Comparison of ENCODE assay signal across 19 cellular contexts in genomic region chr4:102758241-102758871, GRCh38. TPM values are rescaled to one million over a fixed set of nuclear protein-coding genes. Genes with fewer than 3 reads are reported as not detected.
DNase-seq lines count a peak whose midpoint lies in the region; ATAC-seq, FAIRE-seq and TF ChIP-seq lines count a peak whose summit lies in the region.
"Had no signal": no experiment of that assay in that cellular context is flagged by ENCODE, and none has a peak within 500 bp of the region (broad histone marks: within the 10 kb centered on the region; RNA-seq: fewer than 3 reads in every experiment).

No MANE protein-coding gene starts in this region.

- H3K36me3 Mint-ChIP-seq in natural killer cell (no peaks in the 10 kb centered on the region), memory B cell (peaks cover 16% of the 10 kb centered on the region)
- H3K36me3 Mint-ChIP-seq in natural killer cell treated with Interleukin-12 subunit alpha and Interleukin-12 subunit beta and Interleukin-15 and Interleukin-18, amount 100 ng/mL, for 72 hours, result no peaks in the 10 kb centered on the region

- H3K4me3 ChIP-seq in lower lobe of right lung, result no peak overlapping the region
- H3K4me3 ChIP-seq: body of pancreas, Peyer's patch had no signal

- no peak for FAIRE-seq in GM19239 (lab: Jason Lieb, UNC)

- no peaks in the 10 kb centered on the region for H3K27me3 ChIP-seq in lower lobe of right lung (ENCODE audit: low read depth)
- H3K27me3 ChIP-seq: body of pancreas, Peyer's patch had no signal

- H3K4me1 Mint-ChIP-seq in natural killer cell (peaks cover 35 to 36% of the 10 kb centered on the region in 2 donors), memory B cell (peaks cover 35% of the 10 kb centered on the region)
- peaks cover 32 to 37% of the 10 kb centered on the region in 2 donors for H3K4me1 Mint-ChIP-seq in natural killer cell treated with Interleukin-12 subunit alpha and Interleukin-12 subunit beta and Interleukin-15 and Interleukin-18, amount 100 ng/mL, for 72 hours (ENCODE audit: low read depth in 2 of 2)

- H3K9me3 Mint-ChIP-seq in natural killer cell (no peaks in the 10 kb centered on the region), memory B cell (no peaks in the 10 kb centered on the region)
- H3K9me3 Mint-ChIP-seq in natural killer cell treated with Interleukin-12 subunit alpha and Interleukin-12 subunit beta and Interleukin-15 and Interleukin-18, amount 100 ng/mL, for 72 hours, result peaks cover 3% of the 10 kb centered on the region
- H3K9me3 Mint-ChIP-seq: activated naive CD4-positive, alpha-beta T cell treated with anti-CD3 and anti-CD28 coated beads, Interleukin-2, amount 50 U/mL, for 24 hours; activated T-cell treated with anti-CD3 and anti-CD28 coated beads, Interleukin-2, amount 50 U/mL, for 4 hours had no signal

- no peak for TF ChIP-seq CTCF in natural killer cell (IDR thresholded peaks at IDR 0.05)
- no peak for TF ChIP-seq CTCF in lower lobe of right lung (IDR thresholded peaks at IDR 0.05)

- intact Hi-C loops in natural killer cell (cut with micrococcal nuclease) (no loop called here), lower lobe of right lung (cut with DNase I) (no loop called here)

- no peaks in the 10 kb centered on the region for H3K36me3 ChIP-seq in lower lobe of right lung
- H3K36me3 ChIP-seq: Peyer's patch had no signal

- no peaks in the 10 kb centered on the region for H3K27me3 Mint-ChIP-seq in natural killer cell (ENCODE audit: low read depth in 2 of 2)
- H3K27me3 Mint-ChIP-seq in natural killer cell treated with Interleukin-12 subunit alpha and Interleukin-12 subunit beta and Interleukin-15 and Interleukin-18, amount 100 ng/mL, for 72 hours, result no peaks in the 10 kb centered on the region
- no peaks in the 10 kb centered on the region for H3K27me3 Mint-ChIP-seq in memory B cell
- H3K27me3 Mint-ChIP-seq: activated naive CD4-positive, alpha-beta T cell treated with anti-CD3 and anti-CD28 coated beads, Interleukin-2, amount 50 U/mL, for 24 hours had no signal

- ATAC-seq in natural killer cell, result no peak
- ATAC-seq in natural killer cell treated with Interleukin-12 subunit alpha and Interleukin-12 subunit beta and Interleukin-15 and Interleukin-18, amount 100 ng/mL, for 72 hours, result no peak
- ATAC-seq in memory B cell (ENCODE audit: low read depth), result no peak
- ATAC-seq in GM21360 (IDR thresholded peaks at IDR 0.05; ENCODE audit: unreplicated experiment), result no peak
- no peak for ATAC-seq in lower lobe of right lung
- no peak for ATAC-seq in esophagus mucosa
- ATAC-seq: activated T-cell treated with anti-CD3 and anti-CD28 coated beads, Interleukin-2, amount 50 U/mL, for 4 hours; body of pancreas; naive thymus-derived CD4-positive, alpha-beta T cell had no signal

- peaks cover 31% of the 10 kb centered on the region for H3K4me1 ChIP-seq in lower lobe of right lung

- no peak for DNase-seq in natural killer cell
- DNase-seq in natural killer cell treated with Interleukin-12 subunit alpha and Interleukin-12 subunit beta and Interleukin-15 and Interleukin-18, amount 100 ng/mL, for 72 hours (ENCODE audit: low spot score), result no peak
- DNase-seq in NCI-H2029 (lab: John Stamatoyannopoulos, UW), result peak; percentile 58
- no peak for DNase-seq in memory B cell (ENCODE audit: low spot score in 2 of 2)
- DNase-seq in GM19239 (ENCODE audit: insufficient read length, low spot score), result no peak
- DNase-seq in lower lobe of right lung, result no peak
- DNase-seq: activated CD4-positive, alpha-beta T cell treated with anti-CD3 and anti-CD28 coated beads, Interleukin-2, amount 50 U/mL, for 48 hours; activated T-cell treated with anti-CD3 and anti-CD28 coated beads, Interleukin-2, amount 50 U/mL, for 4 hours; body of pancreas; dermis blood vessel endothelial cell; DMS 273 treated with DMSO at 0.1 percent for 48 hours; IMR-90; naive thymus-derived CD4-positive, alpha-beta T cell; NCI-H345; Peyer's patch; SW 1271 had no signal

- H3K27ac ChIP-seq in lower lobe of right lung, result no peak overlapping the region
- H3K27ac ChIP-seq: Peyer's patch had no signal

- no peaks in the 10 kb centered on the region for H3K9me3 ChIP-seq in lower lobe of right lung
- H3K9me3 ChIP-seq: body of pancreas, Peyer's patch had no signal

- H3K4me3 Mint-ChIP-seq in natural killer cell, result no peak overlapping the region
- H3K4me3 Mint-ChIP-seq in natural killer cell treated with Interleukin-12 subunit alpha and Interleukin-12 subunit beta and Interleukin-15 and Interleukin-18, amount 100 ng/mL, for 72 hours, result no peak overlapping the region
- H3K4me3 Mint-ChIP-seq in memory B cell, result peak overlapping the region; percentile 30

- H3K27ac Mint-ChIP-seq in natural killer cell, result peak overlapping the region; percentile 80 to 87
- H3K27ac Mint-ChIP-seq in natural killer cell treated with Interleukin-12 subunit alpha and Interleukin-12 subunit beta and Interleukin-15 and Interleukin-18, amount 100 ng/mL, for 72 hours, result peak overlapping the region in 1 of 2 donors; percentile 90
- peak overlapping the region; percentile 100 for H3K27ac Mint-ChIP-seq in memory B cell
- H3K27ac Mint-ChIP-seq: activated naive CD4-positive, alpha-beta T cell treated with anti-CD3 and anti-CD28 coated beads, Interleukin-2, amount 50 U/mL, for 24 hours had no signal

RNA-seq across cellular contexts. Expression of gene MANBA, which starts 2.4 kb away (rescaled TPM):
- total RNA-seq in natural killer cell, result 10 to 100 TPM; 38.1 to 43.2 (median 40.8) TPM
- 10 to 100 TPM; 14.7 to 15.5 TPM for total RNA-seq in natural killer cell treated with Interleukin-12 subunit alpha and Interleukin-12 subunit beta and Interleukin-15 and Interleukin-18, amount 100 ng/mL, for 72 hours
- total RNA-seq in lower lobe of right lung, result 68.2 TPM
- 10.7 TPM for total RNA-seq in esophagus mucosa
